Comparison of ENCODE assay signal across 17 cellular contexts in the genomic region with DNA sequence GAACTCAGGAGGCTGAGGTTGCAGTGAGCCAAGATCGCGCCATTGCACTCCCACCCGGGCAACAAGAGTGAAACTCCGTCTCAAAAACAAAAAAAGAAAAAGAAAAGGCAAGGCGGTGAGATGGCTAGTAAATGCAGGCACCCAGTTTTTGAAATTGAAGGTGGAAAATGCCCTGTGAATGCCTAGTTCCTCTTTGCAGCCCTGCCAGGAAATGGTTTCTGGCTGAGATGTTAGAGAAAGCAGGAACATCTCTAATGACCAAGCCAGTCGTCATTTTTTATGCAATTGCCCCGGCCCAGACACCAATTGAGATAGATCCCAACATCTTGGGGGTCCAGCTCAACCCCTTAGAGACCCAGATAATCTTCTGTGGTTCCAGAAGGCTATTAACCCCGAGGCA.
"Had no signal": no experiment of that assay in that cellular context is flagged by ENCODE, and none has a peak within 500 bp of the region (broad histone marks: within the 10 kb centered on the region; RNA-seq: fewer than 3 reads in every experiment).

No MANE protein-coding gene starts in this region.

- H3K4me1 Mint-ChIP-seq: neural progenitor cell had no signal

- ATAC-seq: upper lobe of right lung had no signal

- H3K9me3 Mint-ChIP-seq: activated T-helper 2 cell treated with anti-CD3 and anti-CD28 coated beads, Interferon-gamma antibody, Interleukin-2, Interleukin-4, amounts not matched to agents 10 μg/mL and 5 μg/mL and 100 μg/mL, durations not matched to agents 14 hours and 24 hours and 36 hours had no signal

- H3K27ac Mint-ChIP-seq: activated T-helper 2 cell treated with anti-CD3 and anti-CD28 coated beads, Interferon-gamma antibody, Interleukin-2, Interleukin-4, amounts not matched to agents 10 μg/mL and 5 μg/mL and 100 μg/mL, durations not matched to agents 14 hours and 24 hours and 36 hours; neural progenitor cell had no signal

- H3K36me3 Mint-ChIP-seq: naive B cell, neural progenitor cell had no signal

- DNase-seq: activated CD4-positive, alpha-beta T cell treated with anti-CD3 and anti-CD28 coated beads, Interleukin-2, amount 50 U/mL, for 48 hours; activated naive CD4-positive, alpha-beta T cell treated with anti-CD3 and anti-CD28 coated beads, Interleukin-2, amount 50 U/mL, for 16 hours; activated T-cell treated with anti-CD3 and anti-CD28 coated beads, Interleukin-2, amount 50 U/mL, for 1 hour; adrenal gland; erythroblast; islet precursor cell; naive B cell; sigmoid colon; spleen; upper lobe of right lung; WERI-Rb-1 had no signal

- H3K4me3 Mint-ChIP-seq: naive B cell, neural progenitor cell had no signal

- H3K4me3 ChIP-seq: adrenal gland, dorsolateral prefrontal cortex, hepatocyte, lung, neural progenitor cell, sigmoid colon, spleen, thoracic aorta, upper lobe of right lung had no signal
